30 cellular contexts compared by ENCODE assay signal in genomic region chr2:188835821-188836220, GRCh38.
"Had no signal": no experiment of that assay in that cellular context is flagged by ENCODE, and none has a peak within 500 bp of the region (broad histone marks: within the 10 kb centered on the region; RNA-seq: fewer than 3 reads in every experiment).

No MANE protein-coding gene starts in this region.

- H3K4me3 Mint-ChIP-seq: activated B cell treated with CpG ODN at 0.5 μM for 24 hours; activated CD8-positive, alpha-beta T cell treated with anti-CD3 and anti-CD28 coated beads for 36 hours; activated naive CD8-positive, alpha-beta T cell; activated T-cell treated with anti-CD3 and anti-CD28 coated beads, Interleukin-2, amount 50 U/mL, for 4 hours; activated T-helper 17 cell treated with anti-CD3 and anti-CD28 coated beads, Interleukin-2, amount 50 U/mL, for 72 hours; central memory CD8-positive, alpha-beta T cell; effector memory CD8-positive, alpha-beta T cell; T-cell; T-helper 1 cell treated with Interleukin-12 subunit alpha and Interleukin-12 subunit beta and Interleukin-4 antibody, amounts not matched to agents 30 μg/mL and 1 μg/mL, for 36 hours had no signal

- H3K27me3 ChIP-seq: brain microvascular endothelial cell, esophagus muscularis mucosa, gastroesophageal sphincter had no signal

- H3K4me1 Mint-ChIP-seq: activated B cell treated with CpG ODN at 0.5 μM for 24 hours; activated T-helper 17 cell treated with anti-CD3 and anti-CD28 coated beads, Interleukin-2, amount 50 U/mL, for 72 hours; central memory CD8-positive, alpha-beta T cell; T-cell had no signal

- ATAC-seq: activated CD4-positive, CD25-positive, alpha-beta regulatory T cell treated with anti-CD3 and anti-CD28 coated beads, Interleukin-2, amount 50 U/mL, for 24 hours; activated CD8-positive, alpha-beta T cell treated with anti-CD3 and anti-CD28 coated beads for 36 hours; activated T-cell treated with anti-CD3 and anti-CD28 coated beads, Interleukin-2, amount 50 U/mL, for 4 hours; activated T-helper 17 cell treated with anti-CD3 and anti-CD28 coated beads, Interleukin-2, amount 50 U/mL, for 72 hours; effector memory CD8-positive, alpha-beta T cell; gastroesophageal sphincter had no signal

- H3K4me1 ChIP-seq: esophagus muscularis mucosa, gastroesophageal sphincter had no signal

- H3K27ac ChIP-seq: brain microvascular endothelial cell, esophagus muscularis mucosa, gastroesophageal sphincter, WERI-Rb-1 had no signal

- H3K27ac Mint-ChIP-seq: activated B cell treated with CpG ODN at 0.5 μM for 24 hours; activated CD8-positive, alpha-beta T cell treated with anti-CD3 and anti-CD28 coated beads for 36 hours; activated naive CD8-positive, alpha-beta T cell; activated T-helper 17 cell treated with anti-CD3 and anti-CD28 coated beads, Interleukin-2, amount 50 U/mL, for 72 hours; effector memory CD8-positive, alpha-beta T cell; T-cell; T-helper 1 cell treated with Interleukin-12 subunit alpha and Interleukin-12 subunit beta and Interleukin-4 antibody, amounts not matched to agents 30 μg/mL and 1 μg/mL, for 36 hours had no signal

- H3K36me3 ChIP-seq: brain microvascular endothelial cell, esophagus muscularis mucosa, gastroesophageal sphincter, WERI-Rb-1 had no signal

- H3K36me3 Mint-ChIP-seq: activated naive CD8-positive, alpha-beta T cell; T-cell had no signal

- H3K27me3 Mint-ChIP-seq: activated B cell treated with CpG ODN at 0.5 μM for 24 hours; activated CD8-positive, alpha-beta T cell treated with anti-CD3 and anti-CD28 coated beads for 36 hours; activated naive CD8-positive, alpha-beta T cell; activated T-helper 17 cell treated with anti-CD3 and anti-CD28 coated beads, Interleukin-2, amount 50 U/mL, for 72 hours; central memory CD8-positive, alpha-beta T cell; effector memory CD8-positive, alpha-beta T cell; T-cell had no signal

- H3K4me3 ChIP-seq: esophagus muscularis mucosa, gastroesophageal sphincter had no signal

- DNase-seq: activated B cell treated with CpG ODN at 0.5 μM for 24 hours; activated CD4-positive, alpha-beta T cell treated with anti-CD3 and anti-CD28 coated beads for 48 hours; activated CD4-positive, alpha-beta T cell treated with anti-CD3 and anti-CD28 coated beads, Interleukin-2, amount 50 U/mL, for 1 hour; activated CD4-positive, alpha-beta T cell treated with anti-CD3 and anti-CD28 coated beads, Interleukin-2, amount 50 U/mL, for 48 hours; activated CD8-positive, alpha-beta memory T cell treated with anti-CD3 and anti-CD28 coated beads for 24 hours; activated CD8-positive, alpha-beta T cell treated with anti-CD3 and anti-CD28 coated beads for 36 hours; activated effector memory CD4-positive, alpha-beta T cell treated with Interleukin-2 at 50 U/mL for 16 hours; activated gamma-delta T cell treated with Interleukin-2 at 50 U/mL for 16 hours; activated naive CD4-positive, alpha-beta T cell treated with anti-CD3 and anti-CD28 coated beads, Interleukin-2, amount 50 U/mL, for 16 hours; activated naive CD4-positive, alpha-beta T cell treated with Interleukin-2 at 50 U/mL for 16 hours; activated T-cell treated with anti-CD3 and anti-CD28 coated beads, Interleukin-2, amount 50 U/mL, for 4 hours; amniotic stem cell; anterior cingulate cortex; brain microvascular endothelial cell; cortex of kidney; dermis blood vessel endothelial cell; effector CD4-positive, alpha-beta T cell; effector memory CD8-positive, alpha-beta T cell; erythroblast; foreskin melanocyte; T-cell; T-helper 9 cell; WERI-Rb-1 had no signal
